In the genomic region with DNA sequence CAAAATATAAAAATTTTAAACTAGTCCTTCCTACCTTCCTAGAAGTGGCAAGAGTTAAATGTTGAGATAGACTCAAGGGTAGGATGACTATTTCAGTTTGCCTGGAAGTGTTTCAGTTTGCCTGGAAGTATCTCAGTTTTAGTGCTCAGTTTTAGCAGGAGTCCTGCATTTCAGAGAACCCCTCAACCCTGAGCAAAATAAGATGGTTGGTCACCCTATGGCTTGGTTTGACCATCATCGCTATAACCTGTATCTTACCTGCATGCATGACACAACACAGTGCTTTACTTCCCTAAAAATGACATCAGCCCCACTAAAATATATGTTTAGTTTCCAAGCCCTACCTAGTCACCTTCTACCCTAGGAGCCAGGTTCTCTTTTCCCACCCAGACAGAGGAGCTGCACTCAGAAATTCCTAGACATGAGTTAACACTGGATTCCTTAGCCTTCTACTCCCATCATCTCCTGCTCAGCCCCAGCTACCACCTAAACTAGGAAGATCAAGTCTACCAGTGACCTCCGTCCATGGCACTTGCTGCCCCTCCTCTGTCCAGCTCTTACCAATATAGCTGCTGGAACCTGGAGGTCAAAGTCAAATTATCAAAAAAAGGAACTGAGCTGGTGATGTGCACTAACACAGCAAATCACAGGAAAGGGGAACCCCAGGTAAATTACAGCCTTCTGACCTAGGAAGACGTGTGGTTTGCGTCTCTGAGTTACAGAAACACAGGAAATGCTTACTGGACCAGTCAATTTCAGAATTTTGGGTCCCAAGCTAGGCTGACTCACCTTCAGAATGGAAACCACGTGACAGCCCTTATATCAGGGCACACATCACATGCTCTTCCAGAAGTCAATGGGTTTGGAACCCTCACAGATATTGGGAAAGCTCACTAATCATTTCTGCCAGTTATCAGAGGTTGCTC, we compare ENCODE assay signal across 9 cellular contexts. TPM values are rescaled to one million over a fixed set of nuclear protein-coding genes. Genes with fewer than 3 reads are reported as not detected.
DNase-seq lines count a peak whose midpoint lies in the region; ATAC-seq and TF ChIP-seq lines count a peak whose summit lies in the region.
"Had no signal": no experiment of that assay in that cellular context is flagged by ENCODE, and none has a peak within 500 bp of the region (broad histone marks: within the 10 kb centered on the region; RNA-seq: fewer than 3 reads in every experiment).

No MANE protein-coding gene starts in this region.

- H3K4me3 Mint-ChIP-seq in T-cell (no peak overlapping the region), memory B cell (no peak overlapping the region)

- POLR2A ChIA-PET in T-cell (lab: Charles Lee) (no interaction called here), A673 (lab: Charles Lee; ENCODE audit: low non-redundant PET) (no interaction called here)

- H3K4me3 ChIP-seq in left ventricle myocardium inferior (no peak overlapping the region), A673 (ENCODE audit: low read depth, low read length, poor library complexity, severe bottlenecking) (no peak overlapping the region)

- intact Hi-C loops in left ventricle myocardium inferior (cut with micrococcal nuclease) (no loop called here), Right ventricle myocardium superior (cut with DNase I) (no loop called here), A673 (cut with micrococcal nuclease; ENCODE audit: unreplicated experiment) (no loop called here)

- H3K4me1 Mint-ChIP-seq in T-cell (peaks cover 40 to 51% (median 41%) of the 10 kb centered on the region in 3 donors), memory B cell (peaks cover 23% of the 10 kb centered on the region)

- BruUV-seq in A673 (replicated peaks; lab: Mats Ljungman, UMichigan): no TSS peak

- H3K27me3 Mint-ChIP-seq in T-cell (peaks cover 33 to 35% of the 10 kb centered on the region in 2 donors), memory B cell (peaks cover 18% of the 10 kb centered on the region)

- DNase-seq in left ventricle myocardium inferior (no peak), Right ventricle myocardium superior (no peak), T-cell (peak in 1 of 34 experiments; percentile 31), memory B cell (ENCODE audit: low spot score in 2 of 2) (peak; percentile 38 to 56), A673 (ENCODE audit: low spot score) (no peak), cerebellar nuclear complex (lab: John Stamatoyannopoulos, UW) (no peak), HK-2 (ENCODE audit: unreplicated experiment) (no peak)
- DNase-seq: naive thymus-derived CD8-positive, alpha-beta T cell had no signal

- H3K36me3 Mint-ChIP-seq in T-cell: no peaks in the 10 kb centered on the region
- H3K36me3 Mint-ChIP-seq in memory B cell: no peaks in the 10 kb centered on the region
- H3K36me3 Mint-ChIP-seq: naive thymus-derived CD8-positive, alpha-beta T cell had no signal

- no peak for ATAC-seq in Right ventricle myocardium superior (ENCODE audit: poor library complexity)
- peak; percentile 90 for ATAC-seq in HG02884 (IDR thresholded peaks at IDR 0.05; ENCODE audit: unreplicated experiment)
- ATAC-seq in T-cell (replicated peaks in 1 of 4): peak in 3 of 4 experiments; percentile 34 to 67 (median 52)
- peak; percentile 90 for ATAC-seq in memory B cell (ENCODE audit: low read depth)

- H3K9me3 Mint-ChIP-seq in T-cell: peaks cover 0 to 3% (median 0%) of the 10 kb centered on the region in 3 donors
- H3K9me3 Mint-ChIP-seq in memory B cell: no peaks in the 10 kb centered on the region

- peaks cover 52% of the 10 kb centered on the region for H3K4me1 ChIP-seq in left ventricle myocardium inferior
- H3K4me1 ChIP-seq in A673 (ENCODE audit: insufficient read depth, low read length, poor library complexity, severe bottlenecking): peaks cover 10% of the 10 kb centered on the region

- H3K27me3 ChIP-seq in left ventricle myocardium inferior (ENCODE audit: low read depth) (peaks cover 14% of the 10 kb centered on the region), A673 (replicated peaks; ENCODE audit: insufficient read depth, low read depth, low read length, poor library complexity) (peaks cover 21% of the 10 kb centered on the region)

- H3K36me3 ChIP-seq in left ventricle myocardium inferior (no peaks in the 10 kb centered on the region), A673 (ENCODE audit: insufficient read depth, low read length, poor library complexity, severe bottlenecking) (no peaks in the 10 kb centered on the region)

- TF ChIP-seq CTCF in left ventricle myocardium inferior (IDR thresholded peaks at IDR 0.05; ENCODE audit: borderline replicate concordance) (no peak), A673 (conservative IDR thresholded peaks at IDR 0.05; ENCODE audit: low read depth, low read length) (no peak)

- CTCF ChIA-PET in T-cell (lab: Charles Lee) (interaction anchor here in 1 of 2 donors (0.5 to 0.8 kb wide), 3 partner anchors 9 to 234 kb away, joined by 3 to 5 read pairs (median 4); partner anchors contain the start of gene LAMB3), A673 (lab: Charles Lee) (no interaction called here)

- H3K27ac Mint-ChIP-seq in T-cell: peak overlapping the region in 1 of 2 donors; percentile 48
- peak overlapping the region; percentile 93 for H3K27ac Mint-ChIP-seq in memory B cell

- H3K9me3 ChIP-seq in left ventricle myocardium inferior (replicated peaks) (peaks cover 7% of the 10 kb centered on the region), A673 (ENCODE audit: low read depth, low read length, poor library complexity, severe bottlenecking) (no peaks in the 10 kb centered on the region)

- H3K27ac ChIP-seq in left ventricle myocardium inferior (replicated peaks) (peak overlapping the region; percentile 88), A673 (ENCODE audit: low read depth, low read length, poor library complexity, severe bottlenecking) (no peak overlapping the region)

RNA-seq across cellular contexts. Expression of gene G0S2, which starts 2.2 kb away (rescaled TPM):
- total RNA-seq in left ventricle myocardium inferior (307 TPM), Right ventricle myocardium superior (453 TPM), T-cell (under 1 TPM in 3 of 5 donors, not detected in 2; 0.32 to 0.60 (median 0.59) TPM), A673 (2021) (5.8 and 9.0 TPM in 2 replicates)
- total RNA-seq: naive thymus-derived CD8-positive, alpha-beta T cell had no signal

RNA-seq across cellular contexts. Expression of gene LAMB3, which starts 20.7 kb away (rescaled TPM):
- total RNA-seq in left ventricle myocardium inferior: 6.5 TPM
- total RNA-seq in Right ventricle myocardium superior: 5.0 TPM
- total RNA-seq in T-cell: 1 to 10 TPM in 1 of 5 donors, under 1 TPM in 4; 0.25 to 1.2 (median 0.56) TPM
- total RNA-seq in A673 (2021): 8.1 and 12.7 TPM in 2 replicates

RNA-seq across cellular contexts. Expression of gene HSD11B1, which starts 31.7 kb away (rescaled TPM):
- total RNA-seq in left ventricle myocardium inferior (4.1 TPM), Right ventricle myocardium superior (4.6 TPM), T-cell (1 to 10 TPM in 1 of 5 donors, under 1 TPM in 1, not detected in 3; 0.41 to 1.1 TPM), A673 (2021) (not detected in 2 replicates)
- total RNA-seq: naive thymus-derived CD8-positive, alpha-beta T cell had no signal

Comparison
In these comparisons a context has a peak if more than half of its experiments do, and no peak if none do; other contexts are left out.
1. DNase-seq: peak in memory B cell (2 of 2); none in left ventricle myocardium inferior (single experiment), Right ventricle myocardium superior (single experiment), A673 (single experiment), cerebellar nuclear complex (0 of 2) and HK-2 (single experiment).
2. RNA of gene G0S2, which starts 2.2 kb away (total RNA-seq): 453 TPM in Right ventricle myocardium superior (single experiment) and 307 TPM in left ventricle myocardium inferior (single experiment); 5.8 to 9.0 TPM in A673 and 0.32 to 0.60 TPM in T-cell; every median in the first group is over 10 times any median in the second.